8 cellular contexts compared by ENCODE assay signal in the genomic region with DNA sequence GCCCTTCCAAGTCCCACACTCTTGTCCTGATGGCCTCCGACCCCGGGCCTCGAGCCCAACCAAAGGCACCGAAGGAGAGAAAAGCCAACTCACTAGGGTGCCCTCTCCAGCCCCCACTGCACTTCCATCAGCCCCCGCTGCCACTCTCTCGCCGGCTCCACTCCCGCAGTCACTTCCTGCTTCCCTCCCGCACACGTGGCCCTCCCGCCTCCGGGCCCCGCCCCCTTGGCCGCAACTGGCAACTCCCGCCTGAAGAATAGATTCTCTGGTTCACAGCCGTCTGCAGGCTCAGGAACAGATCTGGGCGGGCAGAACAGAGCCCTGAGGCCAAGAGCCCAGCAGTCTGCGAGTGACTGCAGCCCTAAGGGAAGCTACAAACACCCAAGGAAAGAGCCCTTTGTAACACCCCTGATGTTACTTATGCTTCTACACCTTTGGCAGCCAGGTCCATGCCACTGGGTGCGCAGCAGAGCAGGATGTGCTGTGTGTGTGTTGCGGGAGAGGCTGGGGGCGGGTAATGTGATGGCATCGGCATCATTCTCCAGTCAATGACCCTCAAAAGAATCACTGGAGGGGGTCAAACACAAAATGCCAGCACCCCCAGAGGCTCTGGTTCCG. TPM values are rescaled to one million over a fixed set of nuclear protein-coding genes. Genes with fewer than 3 reads are reported as not detected.
DNase-seq lines count a peak whose midpoint lies in the region; ATAC-seq lines count a peak whose summit lies in the region.

A gene with protein sequence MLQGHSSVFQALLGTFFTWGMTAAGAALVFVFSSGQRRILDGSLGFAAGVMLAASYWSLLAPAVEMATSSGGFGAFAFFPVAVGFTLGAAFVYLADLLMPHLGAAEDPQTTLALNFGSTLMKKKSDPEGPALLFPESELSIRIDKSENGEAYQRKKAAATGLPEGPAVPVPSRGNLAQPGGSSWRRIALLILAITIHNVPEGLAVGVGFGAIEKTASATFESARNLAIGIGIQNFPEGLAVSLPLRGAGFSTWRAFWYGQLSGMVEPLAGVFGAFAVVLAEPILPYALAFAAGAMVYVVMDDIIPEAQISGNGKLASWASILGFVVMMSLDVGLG (minus strand): TSS at position 171 of the 618 bp plus-strand sequence. CDS start 3,924 bp downstream, outside the sequence.

- H3K27me3 ChIP-seq in endocrine pancreas (ENCODE audit: control insufficient read depth, insufficient read depth, low read length) (no peaks in the 10 kb centered on the region), mesendoderm (ENCODE audit: insufficient read depth, low read length, poor library complexity) (no peaks in the 10 kb centered on the region)

- no peak within 1 kb of the TSS for H2AK5ac ChIP-seq in mesendoderm (ENCODE audit: low read length)

- no CpG with 5 or more reads among the region's 23 CpGs for WGBS in mesendoderm (ENCODE audit: extremely low coverage, insufficient coverage, low lambda C conversion rate)

- no peak within 1 kb of the TSS for H2BK5ac ChIP-seq in mesendoderm (ENCODE audit: low read length)

- H4K8ac ChIP-seq in mesendoderm (ENCODE audit: low read depth, low read length) = peak within 1 kb of the TSS; percentile 93

- peak within 1 kb of the TSS; percentile 85 for H3K4me2 ChIP-seq in mesendoderm (ENCODE audit: low read length)

- no peaks in the 10 kb centered on the region for H3K9me3 ChIP-seq in endocrine pancreas (ENCODE audit: control insufficient read depth, low read length)

- peak; percentile 94 for ATAC-seq in GM19468 (IDR thresholded peaks at IDR 0.05; ENCODE audit: extremely low read depth, unreplicated experiment)

- H2BK120ac ChIP-seq in mesendoderm (ENCODE audit: low read depth, low read length) = no peak within 1 kb of the TSS

- peak within 1 kb of the TSS; percentile 51 for H3K9ac ChIP-seq in endocrine pancreas (ENCODE audit: control insufficient read depth, insufficient read depth, low read length)
- peak within 1 kb of the TSS; percentile 74 for H3K9ac ChIP-seq in mesendoderm (ENCODE audit: low read length)

- no peak within 1 kb of the TSS for H3K4ac ChIP-seq in mesendoderm (ENCODE audit: low read depth, low read length)

- no peak within 1 kb of the TSS for H3K27ac ChIP-seq in mesendoderm (ENCODE audit: low read depth, low read length)

- no peak within 1 kb of the TSS for H3K23ac ChIP-seq in mesendoderm (ENCODE audit: low read length)

- H3K79me2 ChIP-seq in mesendoderm (ENCODE audit: control insufficient read depth, insufficient read depth, low read length) = no peaks in the 10 kb centered on the region

- H2BK15ac ChIP-seq in mesendoderm (replicated peaks; ENCODE audit: low read depth) = no peak within 1 kb of the TSS

- H3K18ac ChIP-seq in mesendoderm (ENCODE audit: low read length) = peak within 1 kb of the TSS; percentile 24

- peak within 1 kb of the TSS; percentile 92 for H3K56ac ChIP-seq in mesendoderm (ENCODE audit: low read length)

- H3K79me1 ChIP-seq in mesendoderm (ENCODE audit: low read length) = no peaks in the 10 kb centered on the region

- H3K36me3 ChIP-seq in endocrine pancreas (ENCODE audit: control insufficient read depth, insufficient read depth, low read length) (no peaks in the 10 kb centered on the region), mesendoderm (ENCODE audit: control insufficient read depth, insufficient read depth, low read length) (no peaks in the 10 kb centered on the region)

- H3K4me1 ChIP-seq in endocrine pancreas (ENCODE audit: control insufficient read depth, insufficient read depth, low read length) = no peaks in the 10 kb centered on the region
- H3K4me1 ChIP-seq in mesendoderm (ENCODE audit: control insufficient read depth, low read depth, low read length) = no peaks in the 10 kb centered on the region

- H3K4me3 ChIP-seq in endocrine pancreas (ENCODE audit: control insufficient read depth, insufficient read depth, low read length) (peak within 1 kb of the TSS; percentile 26), mesendoderm (ENCODE audit: low read length) (peak within 1 kb of the TSS; percentile 75)

- peak; percentile 78 for DNase-seq in CMK (ENCODE audit: low read depth)
- peak; percentile 64 for DNase-seq in HS-5 (ENCODE audit: low read depth)
- peak; percentile 98 for DNase-seq in NOMO-1 treated with DMSO at 0.1 percent for 48 hours (lab: John Stamatoyannopoulos, UW; ENCODE audit: unreplicated experiment)
- DNase-seq in activated CD8-positive, alpha-beta memory T cell treated with anti-CD3 and anti-CD28 coated beads for 4 hours (ENCODE audit: low read depth in 2 of 2) = peak; percentile 71 to 82
- peak; percentile 97 for DNase-seq in mesendoderm
- DNase-seq in stimulated activated CD8-positive, alpha-beta memory T cell treated with anti-CD3 and anti-CD28 coated beads, Interleukin-15, amount 100 ng/mL, for 1 hour (ENCODE audit: low read depth) = peak; percentile 74

- H4K5ac ChIP-seq in mesendoderm (ENCODE audit: low read length) = no peak within 1 kb of the TSS

RNA-seq across cellular contexts. Expression of the gene that starts here (rescaled TPM):
- 3.9 TPM for polyA plus RNA-seq in mesendoderm (2013, experiment 1 of 2)
- 4.7 TPM for polyA plus RNA-seq in mesendoderm (2013, experiment 2 of 2)
